Comparison of ENCODE assay signal across 8 cellular contexts in genomic region chr9:127915801-127916664, GRCh38. TPM values are rescaled to one million over a fixed set of nuclear protein-coding genes. Genes with fewer than 3 reads are reported as not detected.
DNase-seq lines count a peak whose midpoint lies in the region; ATAC-seq and FAIRE-seq lines count a peak whose summit lies in the region.

No MANE protein-coding gene starts in this region.

- peaks cover 9 to 10% of the 10 kb centered on the region in 2 donors for H3K36me3 ChIP-seq in mucosa of rectum (ENCODE audit: control insufficient read depth in 2 of 2, insufficient read depth in 2 of 2, low read length in 2 of 2)

- H3K4me1 Mint-ChIP-seq in central memory CD8-positive, alpha-beta T cell = peaks cover 44% of the 10 kb centered on the region

- H3K9me3 ChIP-seq in mucosa of rectum (ENCODE audit: control insufficient read depth in 2 of 2, low read length in 2 of 2) = no peaks in the 10 kb centered on the region

- peak; percentile 75 for FAIRE-seq in GM18507 (lab: Jason Lieb, UNC)

- peak overlapping the region; percentile 78 to 86 for H3K4me3 ChIP-seq in mucosa of rectum (ENCODE audit: low read length in 2 of 2)

- H3K4me3 Mint-ChIP-seq in central memory CD8-positive, alpha-beta T cell = peak overlapping the region; percentile 82

- H3K27ac ChIP-seq in mucosa of rectum (ENCODE audit: low read depth in 2 of 2, low read length in 2 of 2) = peak overlapping the region; percentile 75 to 80

- no peaks in the 10 kb centered on the region for H3K9me3 Mint-ChIP-seq in central memory CD8-positive, alpha-beta T cell

- DNase-seq in GM18507 (ENCODE audit: extremely low spot score, insufficient read length, low read depth) (no peak), NAMALWA (ENCODE audit: low spot score) (peak; percentile 97), inferior parietal cortex (ENCODE audit: extremely low spot score) (no peak), glomerular visceral epithelial cell (ENCODE audit: extremely low spot score) (no peak), A172 (ENCODE audit: low spot score) (no peak)
- DNase-seq in central memory CD8-positive, alpha-beta T cell (ENCODE audit: low spot score in 2 of 2) = peak in 1 of 2 donors; percentile 43

- H3K9ac ChIP-seq in mucosa of rectum (ENCODE audit: low read depth in 1 of 2, low read length in 2 of 2) = peak overlapping the region; percentile 79 to 80

- H3K27ac Mint-ChIP-seq in central memory CD8-positive, alpha-beta T cell (ENCODE audit: low read depth) = peak overlapping the region; percentile 80

- ATAC-seq in central memory CD8-positive, alpha-beta T cell (replicated peaks; ENCODE audit: extremely low read depth, poor library complexity, severe bottlenecking) = peak; percentile 49
- no peak for ATAC-seq in HG02981 (IDR thresholded peaks at IDR 0.05; ENCODE audit: unreplicated experiment)

- H3K36me3 Mint-ChIP-seq in central memory CD8-positive, alpha-beta T cell (ENCODE audit: insufficient read depth) = peaks cover 26% of the 10 kb centered on the region

- H3K4me1 ChIP-seq in mucosa of rectum (ENCODE audit: control insufficient read depth in 2 of 2, insufficient read depth in 2 of 2, low read length in 2 of 2) = peaks cover 46 to 54% of the 10 kb centered on the region in 2 donors

- H3K27me3 Mint-ChIP-seq in central memory CD8-positive, alpha-beta T cell = no peaks in the 10 kb centered on the region

- H3K27me3 ChIP-seq in mucosa of rectum (ENCODE audit: control insufficient read depth in 2 of 2, insufficient read depth in 2 of 2, low read length in 2 of 2) = no peaks in the 10 kb centered on the region

RNA-seq across cellular contexts. Expression of gene ST6GALNAC4, which starts 0.8 kb away (rescaled TPM):
- total RNA-seq in A172 (2014; rRNA removed; shearing (Covaris generic)) = 32.7 and 38.3 TPM in 2 replicates

RNA-seq across cellular contexts. Expression of gene PIP5KL1, which starts 14.5 kb away (rescaled TPM):
- total RNA-seq in A172 (2014; rRNA removed; shearing (Covaris generic)) = 1.6 and 3.4 TPM in 2 replicates

RNA-seq across cellular contexts. Expression of gene ST6GALNAC6, which starts 16.6 kb away (rescaled TPM):
- total RNA-seq in A172 (2014; rRNA removed; shearing (Covaris generic)) = 40.6 and 61.6 TPM in 2 replicates

RNA-seq across cellular contexts. Expression of gene DPM2, which starts 21.6 kb away (rescaled TPM):
- total RNA-seq in A172 (2014; rRNA removed; shearing (Covaris generic)) = 49.7 and 50.5 TPM in 2 replicates

RNA-seq across cellular contexts. Expression of gene AK1, which starts 38.6 kb away (rescaled TPM):
- total RNA-seq in A172 (2014; rRNA removed; shearing (Covaris generic)) = 151 and 173 TPM in 2 replicates
